Comparison of ENCODE assay signal across 1 cellular context in the genomic region with DNA sequence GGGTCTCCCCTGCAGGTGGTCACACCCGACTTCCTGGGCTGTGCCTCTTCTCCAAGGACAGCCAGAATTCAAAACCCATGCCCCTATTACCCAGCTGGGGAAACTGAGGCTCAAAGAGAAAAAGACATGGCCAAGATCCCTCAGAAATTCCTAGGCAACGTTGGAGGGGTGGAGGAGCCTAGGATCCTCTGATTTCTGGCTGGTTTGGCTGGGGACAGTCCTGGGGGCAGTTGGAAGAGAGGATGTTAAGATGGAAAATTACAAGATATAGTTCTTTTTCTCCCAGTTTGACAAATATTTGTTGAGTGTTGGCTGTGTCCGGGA.
TF ChIP-seq lines count a peak whose summit lies in the region.

No MANE protein-coding gene starts in this region.

TF ChIP-seq in K562, 482 proteins besides CTCF, POLR2A, EP300 and RAD21:
- TF ChIP-seq BCL6 (CRISPR knock-in tag; IDR thresholded peaks at IDR 0.05) (0 out of 2 replicates have a peak, but pooled peaks have one; percentile 20), NFXL1 (CRISPR knock-in tag; IDR thresholded peaks at IDR 0.05) (peak; percentile 63; the same call in 1 of the 2 replicates), BCOR (IDR thresholded peaks at IDR 0.05) (peak; percentile 61), DDX20 (tag; IDR thresholded peaks at IDR 0.05; ENCODE audit: low read depth) (no peak), SMAD4 (CRISPR knock-in tag; conservative IDR thresholded peaks at IDR 0.05) (peak; percentile 6; the same call in 1 of the 2 replicates), DNMT1 (IDR thresholded peaks at IDR 0.05) (no peak), KLF6 (CRISPR knock-in tag; IDR thresholded peaks at IDR 0.05; ENCODE audit: borderline replicate concordance) (0 out of 2 replicates have a peak, but pooled peaks have one; percentile 42), NR2C2 (CRISPR knock-in tag; IDR thresholded peaks at IDR 0.05) (no peak), NR2C2 (tag; IDR thresholded peaks at IDR 0.05) (no peak), E2F3 (CRISPR knock-in tag; IDR thresholded peaks at IDR 0.05) (0 out of 2 replicates have a peak, but pooled peaks have one; percentile 2), TEAD2 (tag; IDR thresholded peaks at IDR 0.05) (no peak), POLR2H (tag; IDR thresholded peaks at IDR 0.05; ENCODE audit: low read depth) (peak; percentile 60), LCOR (CRISPR knock-in tag; IDR thresholded peaks at IDR 0.05) (0 out of 2 replicates have a peak, but pooled peaks have one; percentile 5), ERF (CRISPR knock-in tag; IDR thresholded peaks at IDR 0.05) (peak; percentile 72; the same call in 1 of the 2 replicates), BACH1 (tag; IDR thresholded peaks at IDR 0.05) (peak; percentile 45; the same call in 1 of the 2 replicates)
- TF ChIP-seq, protein P1, sequence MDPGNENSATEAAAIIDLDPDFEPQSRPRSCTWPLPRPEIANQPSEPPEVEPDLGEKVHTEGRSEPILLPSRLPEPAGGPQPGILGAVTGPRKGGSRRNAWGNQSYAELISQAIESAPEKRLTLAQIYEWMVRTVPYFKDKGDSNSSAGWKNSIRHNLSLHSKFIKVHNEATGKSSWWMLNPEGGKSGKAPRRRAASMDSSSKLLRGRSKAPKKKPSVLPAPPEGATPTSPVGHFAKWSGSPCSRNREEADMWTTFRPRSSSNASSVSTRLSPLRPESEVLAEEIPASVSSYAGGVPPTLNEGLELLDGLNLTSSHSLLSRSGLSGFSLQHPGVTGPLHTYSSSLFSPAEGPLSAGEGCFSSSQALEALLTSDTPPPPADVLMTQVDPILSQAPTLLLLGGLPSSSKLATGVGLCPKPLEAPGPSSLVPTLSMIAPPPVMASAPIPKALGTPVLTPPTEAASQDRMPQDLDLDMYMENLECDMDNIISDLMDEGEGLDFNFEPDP (CRISPR knock-in tag; IDR thresholded peaks at IDR 0.05): no peak
- TF ChIP-seq, protein P2, sequence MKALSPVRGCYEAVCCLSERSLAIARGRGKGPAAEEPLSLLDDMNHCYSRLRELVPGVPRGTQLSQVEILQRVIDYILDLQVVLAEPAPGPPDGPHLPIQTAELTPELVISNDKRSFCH (CRISPR knock-in tag; IDR thresholded peaks at IDR 0.05): no peak
- TF ChIP-seq, protein P2 (tag; IDR thresholded peaks at IDR 0.05): 0 out of 2 replicates have a peak, but pooled peaks have one; percentile 19
- TF ChIP-seq, protein P3, sequence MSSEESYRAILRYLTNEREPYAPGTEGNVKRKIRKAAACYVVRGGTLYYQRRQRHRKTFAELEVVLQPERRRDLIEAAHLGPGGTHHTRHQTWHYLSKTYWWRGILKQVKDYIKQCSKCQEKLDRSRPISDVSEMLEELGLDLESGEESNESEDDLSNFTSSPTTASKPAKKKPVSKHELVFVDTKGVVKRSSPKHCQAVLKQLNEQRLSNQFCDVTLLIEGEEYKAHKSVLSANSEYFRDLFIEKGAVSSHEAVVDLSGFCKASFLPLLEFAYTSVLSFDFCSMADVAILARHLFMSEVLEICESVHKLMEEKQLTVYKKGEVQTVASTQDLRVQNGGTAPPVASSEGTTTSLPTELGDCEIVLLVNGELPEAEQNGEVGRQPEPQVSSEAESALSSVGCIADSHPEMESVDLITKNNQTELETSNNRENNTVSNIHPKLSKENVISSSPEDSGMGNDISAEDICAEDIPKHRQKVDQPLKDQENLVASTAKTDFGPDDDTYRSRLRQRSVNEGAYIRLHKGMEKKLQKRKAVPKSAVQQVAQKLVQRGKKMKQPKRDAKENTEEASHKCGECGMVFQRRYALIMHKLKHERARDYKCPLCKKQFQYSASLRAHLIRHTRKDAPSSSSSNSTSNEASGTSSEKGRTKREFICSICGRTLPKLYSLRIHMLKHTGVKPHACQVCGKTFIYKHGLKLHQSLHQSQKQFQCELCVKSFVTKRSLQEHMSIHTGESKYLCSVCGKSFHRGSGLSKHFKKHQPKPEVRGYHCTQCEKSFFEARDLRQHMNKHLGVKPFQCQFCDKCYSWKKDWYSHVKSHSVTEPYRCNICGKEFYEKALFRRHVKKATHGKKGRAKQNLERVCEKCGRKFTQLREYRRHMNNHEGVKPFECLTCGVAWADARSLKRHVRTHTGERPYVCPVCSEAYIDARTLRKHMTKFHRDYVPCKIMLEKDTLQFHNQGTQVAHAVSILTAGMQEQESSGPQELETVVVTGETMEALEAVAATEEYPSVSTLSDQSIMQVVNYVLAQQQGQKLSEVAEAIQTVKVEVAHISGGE (CRISPR knock-in tag; IDR thresholded peaks at IDR 0.05): 0 out of 6 replicates have a peak, but pooled peaks of 1 of the 3 experiments have one; percentile 25
- TF ChIP-seq, protein P4, sequence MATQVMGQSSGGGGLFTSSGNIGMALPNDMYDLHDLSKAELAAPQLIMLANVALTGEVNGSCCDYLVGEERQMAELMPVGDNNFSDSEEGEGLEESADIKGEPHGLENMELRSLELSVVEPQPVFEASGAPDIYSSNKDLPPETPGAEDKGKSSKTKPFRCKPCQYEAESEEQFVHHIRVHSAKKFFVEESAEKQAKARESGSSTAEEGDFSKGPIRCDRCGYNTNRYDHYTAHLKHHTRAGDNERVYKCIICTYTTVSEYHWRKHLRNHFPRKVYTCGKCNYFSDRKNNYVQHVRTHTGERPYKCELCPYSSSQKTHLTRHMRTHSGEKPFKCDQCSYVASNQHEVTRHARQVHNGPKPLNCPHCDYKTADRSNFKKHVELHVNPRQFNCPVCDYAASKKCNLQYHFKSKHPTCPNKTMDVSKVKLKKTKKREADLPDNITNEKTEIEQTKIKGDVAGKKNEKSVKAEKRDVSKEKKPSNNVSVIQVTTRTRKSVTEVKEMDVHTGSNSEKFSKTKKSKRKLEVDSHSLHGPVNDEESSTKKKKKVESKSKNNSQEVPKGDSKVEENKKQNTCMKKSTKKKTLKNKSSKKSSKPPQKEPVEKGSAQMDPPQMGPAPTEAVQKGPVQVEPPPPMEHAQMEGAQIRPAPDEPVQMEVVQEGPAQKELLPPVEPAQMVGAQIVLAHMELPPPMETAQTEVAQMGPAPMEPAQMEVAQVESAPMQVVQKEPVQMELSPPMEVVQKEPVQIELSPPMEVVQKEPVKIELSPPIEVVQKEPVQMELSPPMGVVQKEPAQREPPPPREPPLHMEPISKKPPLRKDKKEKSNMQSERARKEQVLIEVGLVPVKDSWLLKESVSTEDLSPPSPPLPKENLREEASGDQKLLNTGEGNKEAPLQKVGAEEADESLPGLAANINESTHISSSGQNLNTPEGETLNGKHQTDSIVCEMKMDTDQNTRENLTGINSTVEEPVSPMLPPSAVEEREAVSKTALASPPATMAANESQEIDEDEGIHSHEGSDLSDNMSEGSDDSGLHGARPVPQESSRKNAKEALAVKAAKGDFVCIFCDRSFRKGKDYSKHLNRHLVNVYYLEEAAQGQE (CRISPR knock-in tag; IDR thresholded peaks at IDR 0.05; ENCODE audit: low read depth): 0 out of 2 replicates have a peak, but pooled peaks have one; percentile 48
- TF ChIP-seq, protein P5, sequence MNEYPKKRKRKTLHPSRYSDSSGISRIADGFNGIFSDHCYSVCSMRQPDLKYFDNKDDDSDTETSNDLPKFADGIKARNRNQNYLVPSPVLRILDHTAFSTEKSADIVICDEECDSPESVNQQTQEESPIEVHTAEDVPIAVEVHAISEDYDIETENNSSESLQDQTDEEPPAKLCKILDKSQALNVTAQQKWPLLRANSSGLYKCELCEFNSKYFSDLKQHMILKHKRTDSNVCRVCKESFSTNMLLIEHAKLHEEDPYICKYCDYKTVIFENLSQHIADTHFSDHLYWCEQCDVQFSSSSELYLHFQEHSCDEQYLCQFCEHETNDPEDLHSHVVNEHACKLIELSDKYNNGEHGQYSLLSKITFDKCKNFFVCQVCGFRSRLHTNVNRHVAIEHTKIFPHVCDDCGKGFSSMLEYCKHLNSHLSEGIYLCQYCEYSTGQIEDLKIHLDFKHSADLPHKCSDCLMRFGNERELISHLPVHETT (CRISPR knock-in tag; conservative IDR thresholded peaks at IDR 0.05 in 1 of 2, IDR thresholded peaks at IDR 0.05 in 1 of 2): 0 out of 4 replicates have a peak, but pooled peaks of 1 of the 2 experiments have one; percentile 16
